ENCODE assay signal across 22 cellular contexts in genomic region chr17:10638151-10638550, GRCh38.
"Had no signal": no experiment of that assay in that cellular context is flagged by ENCODE, and none has a peak within 500 bp of the region (broad histone marks: within the 10 kb centered on the region; RNA-seq: fewer than 3 reads in every experiment).

No MANE protein-coding gene starts in this region.

- DNase-seq: naive thymus-derived CD8-positive, alpha-beta T cell; occipital lobe; ovary; psoas muscle; right cardiac atrium; right lobe of liver; sigmoid colon; small intestine; stimulated activated CD4-positive, alpha-beta T cell treated with anti-CD3 and anti-CD28 coated beads, Interleukin-12 subunit alpha, Interleukin-12 subunit beta, amount 100 ng/mL, for 4 hours; stimulated activated CD4-positive, alpha-beta T cell treated with anti-CD3 and anti-CD28 coated beads, Interleukin-1b, Interleukin-23, amount 100 ng/mL, for 48 hours; stimulated activated CD4-positive, alpha-beta T cell treated with anti-CD3 and anti-CD28 coated beads, Interleukin-4, amount 100 ng/mL, for 1 hour; stimulated activated CD4-positive, alpha-beta T cell treated with anti-CD3 and anti-CD28 coated beads, Interleukin-4, amount 100 ng/mL, for 4 hours; stimulated activated CD8-positive, alpha-beta memory T cell treated with anti-CD3 and anti-CD28 coated beads, Interleukin-4, amount 100 ng/mL, for 48 hours; stimulated activated naive CD4-positive, alpha-beta T cell; stimulated activated naive CD8-positive, alpha-beta T cell treated with anti-CD3 and anti-CD28 coated beads, Interleukin-15, amount 100 ng/mL, for 72 hours; stimulated activated naive CD8-positive, alpha-beta T cell treated with anti-CD3 and anti-CD28 coated beads, Interleukin-15, Interleukin-2, amounts not matched to agents 100 U/mL and 50 U/mL, for 24 hours; substantia nigra; thyroid gland had no signal

- H3K27ac Mint-ChIP-seq: natural killer cell treated with Interleukin-12 subunit alpha and Interleukin-12 subunit beta and Interleukin-15 and Interleukin-18, amount 100 ng/mL, for 72 hours; neural progenitor cell; progenitor cell of endocrine pancreas; stimulated activated memory B cell treated with anti-CD40 and anti-IgM and Interleukin-4, amounts not matched to agents 10 μg/mL and 1 μg/mL and 100 μg/mL, for 72 hours had no signal

- H3K4me3 Mint-ChIP-seq: naive thymus-derived CD8-positive, alpha-beta T cell; natural killer cell treated with Interleukin-12 subunit alpha and Interleukin-12 subunit beta and Interleukin-15 and Interleukin-18, amount 100 ng/mL, for 72 hours; neural progenitor cell; stimulated activated memory B cell treated with anti-CD40 and anti-IgM and Interleukin-4, amounts not matched to agents 10 μg/mL and 1 μg/mL and 100 μg/mL, for 72 hours; stimulated activated naive CD8-positive, alpha-beta T cell treated with anti-CD3 and anti-CD28 coated beads, Interleukin-15, amount 100 ng/mL, for 72 hours had no signal

- H3K4me1 Mint-ChIP-seq: neural progenitor cell; stimulated activated naive CD8-positive, alpha-beta T cell treated with anti-CD3 and anti-CD28 coated beads, Interleukin-15, amount 100 ng/mL, for 72 hours had no signal

- ATAC-seq: naive thymus-derived CD8-positive, alpha-beta T cell; natural killer cell treated with Interleukin-12 subunit alpha and Interleukin-12 subunit beta and Interleukin-15 and Interleukin-18, amount 100 ng/mL, for 72 hours; psoas muscle; right cardiac atrium; right lobe of liver; stimulated activated memory B cell treated with anti-CD40 and anti-IgM and Interleukin-4, amounts not matched to agents 10 μg/mL and 1 μg/mL and 100 μg/mL, for 72 hours; stimulated activated naive CD8-positive, alpha-beta T cell treated with anti-CD3 and anti-CD28 coated beads, Interleukin-15, amount 100 ng/mL, for 72 hours; stimulated activated naive CD8-positive, alpha-beta T cell treated with anti-CD3 and anti-CD28 coated beads, Interleukin-15, Interleukin-2, amounts not matched to agents 100 U/mL and 50 U/mL, for 24 hours had no signal

- H3K27me3 Mint-ChIP-seq: naive thymus-derived CD8-positive, alpha-beta T cell; natural killer cell treated with Interleukin-12 subunit alpha and Interleukin-12 subunit beta and Interleukin-15 and Interleukin-18, amount 100 ng/mL, for 72 hours; progenitor cell of endocrine pancreas; stimulated activated memory B cell treated with anti-CD40 and anti-IgM and Interleukin-4, amounts not matched to agents 10 μg/mL and 1 μg/mL and 100 μg/mL, for 72 hours; stimulated activated naive CD8-positive, alpha-beta T cell treated with anti-CD3 and anti-CD28 coated beads, Interleukin-15, amount 100 ng/mL, for 72 hours had no signal

- H3K9me3 Mint-ChIP-seq: naive thymus-derived CD8-positive, alpha-beta T cell; natural killer cell treated with Interleukin-12 subunit alpha and Interleukin-12 subunit beta and Interleukin-15 and Interleukin-18, amount 100 ng/mL, for 72 hours; neural progenitor cell; stimulated activated memory B cell treated with anti-CD40 and anti-IgM and Interleukin-4, amounts not matched to agents 10 μg/mL and 1 μg/mL and 100 μg/mL, for 72 hours; stimulated activated naive CD8-positive, alpha-beta T cell treated with anti-CD3 and anti-CD28 coated beads, Interleukin-15, amount 100 ng/mL, for 72 hours had no signal
